In the genomic region with DNA sequence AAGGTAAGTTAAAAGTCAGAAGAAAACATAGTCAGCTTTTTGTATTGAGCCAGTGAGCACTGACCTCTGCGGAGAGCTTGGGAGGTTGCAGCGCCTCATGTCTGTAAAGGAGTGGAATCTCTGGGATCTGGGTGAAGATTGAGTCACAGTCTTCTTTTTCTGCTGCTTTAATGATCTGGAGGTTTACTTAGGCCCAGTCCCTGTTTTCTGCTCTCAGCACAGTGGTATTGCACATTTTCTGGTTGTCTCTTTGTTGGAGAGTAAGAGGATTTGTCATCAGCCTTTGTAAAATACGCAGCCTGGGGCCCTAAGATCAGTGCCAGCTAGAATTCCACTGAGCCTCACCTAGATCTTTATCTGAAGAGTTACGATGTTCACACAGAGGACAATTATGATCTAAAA, we compare ENCODE assay signal across 1 cellular context.
TF ChIP-seq lines count a peak whose summit lies in the region.

No MANE protein-coding gene starts in this region.

TF ChIP-seq in GM23338, 12 proteins besides CTCF, POLR2A, EP300 and RAD21 (continued from another document):
- TF ChIP-seq, protein P1, sequence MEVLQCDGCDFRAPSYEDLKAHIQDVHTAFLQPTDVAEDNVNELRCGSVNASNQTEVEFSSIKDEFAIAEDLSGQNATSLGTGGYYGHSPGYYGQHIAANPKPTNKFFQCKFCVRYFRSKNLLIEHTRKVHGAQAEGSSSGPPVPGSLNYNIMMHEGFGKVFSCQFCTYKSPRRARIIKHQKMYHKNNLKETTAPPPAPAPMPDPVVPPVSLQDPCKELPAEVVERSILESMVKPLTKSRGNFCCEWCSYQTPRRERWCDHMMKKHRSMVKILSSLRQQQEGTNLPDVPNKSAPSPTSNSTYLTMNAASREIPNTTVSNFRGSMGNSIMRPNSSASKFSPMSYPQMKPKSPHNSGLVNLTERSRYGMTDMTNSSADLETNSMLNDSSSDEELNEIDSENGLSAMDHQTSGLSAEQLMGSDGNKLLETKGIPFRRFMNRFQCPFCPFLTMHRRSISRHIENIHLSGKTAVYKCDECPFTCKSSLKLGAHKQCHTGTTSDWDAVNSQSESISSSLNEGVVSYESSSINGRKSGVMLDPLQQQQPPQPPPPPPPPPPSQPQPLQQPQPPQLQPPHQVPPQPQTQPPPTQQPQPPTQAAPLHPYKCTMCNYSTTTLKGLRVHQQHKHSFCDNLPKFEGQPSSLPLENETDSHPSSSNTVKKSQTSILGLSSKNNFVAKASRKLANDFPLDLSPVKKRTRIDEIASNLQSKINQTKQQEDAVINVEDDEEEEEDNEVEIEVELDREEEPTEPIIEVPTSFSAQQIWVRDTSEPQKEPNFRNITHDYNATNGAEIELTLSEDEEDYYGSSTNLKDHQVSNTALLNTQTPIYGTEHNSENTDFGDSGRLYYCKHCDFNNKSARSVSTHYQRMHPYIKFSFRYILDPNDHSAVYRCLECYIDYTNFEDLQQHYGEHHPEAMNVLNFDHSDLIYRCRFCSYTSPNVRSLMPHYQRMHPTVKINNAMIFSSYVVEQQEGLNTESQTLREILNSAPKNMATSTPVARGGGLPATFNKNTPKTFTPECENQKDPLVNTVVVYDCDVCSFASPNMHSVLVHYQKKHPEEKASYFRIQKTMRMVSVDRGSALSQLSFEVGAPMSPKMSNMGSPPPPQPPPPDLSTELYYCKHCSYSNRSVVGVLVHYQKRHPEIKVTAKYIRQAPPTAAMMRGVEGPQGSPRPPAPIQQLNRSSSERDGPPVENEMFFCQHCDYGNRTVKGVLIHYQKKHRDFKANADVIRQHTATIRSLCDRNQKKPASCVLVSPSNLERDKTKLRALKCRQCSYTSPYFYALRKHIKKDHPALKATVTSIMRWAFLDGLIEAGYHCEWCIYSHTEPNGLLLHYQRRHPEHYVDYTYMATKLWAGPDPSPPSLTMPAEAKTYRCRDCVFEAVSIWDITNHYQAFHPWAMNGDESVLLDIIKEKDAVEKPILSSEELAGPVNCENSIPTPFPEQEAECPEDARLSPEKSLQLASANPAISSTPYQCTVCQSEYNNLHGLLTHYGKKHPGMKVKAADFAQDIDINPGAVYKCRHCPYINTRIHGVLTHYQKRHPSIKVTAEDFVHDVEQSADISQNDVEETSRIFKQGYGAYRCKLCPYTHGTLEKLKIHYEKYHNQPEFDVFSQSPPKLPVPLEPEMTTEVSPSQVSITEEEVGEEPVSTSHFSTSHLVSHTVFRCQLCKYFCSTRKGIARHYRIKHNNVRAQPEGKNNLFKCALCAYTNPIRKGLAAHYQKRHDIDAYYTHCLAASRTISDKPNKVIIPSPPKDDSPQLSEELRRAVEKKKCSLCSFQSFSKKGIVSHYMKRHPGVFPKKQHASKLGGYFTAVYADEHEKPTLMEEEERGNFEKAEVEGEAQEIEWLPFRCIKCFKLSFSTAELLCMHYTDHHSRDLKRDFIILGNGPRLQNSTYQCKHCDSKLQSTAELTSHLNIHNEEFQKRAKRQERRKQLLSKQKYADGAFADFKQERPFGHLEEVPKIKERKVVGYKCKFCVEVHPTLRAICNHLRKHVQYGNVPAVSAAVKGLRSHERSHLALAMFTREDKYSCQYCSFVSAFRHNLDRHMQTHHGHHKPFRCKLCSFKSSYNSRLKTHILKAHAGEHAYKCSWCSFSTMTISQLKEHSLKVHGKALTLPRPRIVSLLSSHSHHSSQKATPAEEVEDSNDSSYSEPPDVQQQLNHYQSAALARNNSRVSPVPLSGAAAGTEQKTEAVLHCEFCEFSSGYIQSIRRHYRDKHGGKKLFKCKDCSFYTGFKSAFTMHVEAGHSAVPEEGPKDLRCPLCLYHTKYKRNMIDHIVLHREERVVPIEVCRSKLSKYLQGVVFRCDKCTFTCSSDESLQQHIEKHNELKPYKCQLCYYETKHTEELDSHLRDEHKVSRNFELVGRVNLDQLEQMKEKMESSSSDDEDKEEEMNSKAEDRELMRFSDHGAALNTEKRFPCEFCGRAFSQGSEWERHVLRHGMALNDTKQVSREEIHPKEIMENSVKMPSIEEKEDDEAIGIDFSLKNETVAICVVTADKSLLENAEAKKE (CRISPR knock-in tag; IDR thresholded peaks at IDR 0.05): no peak
- TF ChIP-seq, protein P2, sequence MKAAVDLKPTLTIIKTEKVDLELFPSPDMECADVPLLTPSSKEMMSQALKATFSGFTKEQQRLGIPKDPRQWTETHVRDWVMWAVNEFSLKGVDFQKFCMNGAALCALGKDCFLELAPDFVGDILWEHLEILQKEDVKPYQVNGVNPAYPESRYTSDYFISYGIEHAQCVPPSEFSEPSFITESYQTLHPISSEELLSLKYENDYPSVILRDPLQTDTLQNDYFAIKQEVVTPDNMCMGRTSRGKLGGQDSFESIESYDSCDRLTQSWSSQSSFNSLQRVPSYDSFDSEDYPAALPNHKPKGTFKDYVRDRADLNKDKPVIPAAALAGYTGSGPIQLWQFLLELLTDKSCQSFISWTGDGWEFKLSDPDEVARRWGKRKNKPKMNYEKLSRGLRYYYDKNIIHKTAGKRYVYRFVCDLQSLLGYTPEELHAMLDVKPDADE (IDR thresholded peaks at IDR 0.05): no peak
- TF ChIP-seq ZNF331 (CRISPR knock-in tag; IDR thresholded peaks at IDR 0.05; ENCODE audit: low read depth): no peak
